Comparison of ENCODE assay signal across 13 cellular contexts in genomic region chr3:190076138-190076537, GRCh38. TPM values are rescaled to one million over a fixed set of nuclear protein-coding genes. Genes with fewer than 3 reads are reported as not detected.
DNase-seq lines count a peak whose midpoint lies in the region; TF ChIP-seq lines count a peak whose summit lies in the region.
"Had no signal": no experiment of that assay in that cellular context is flagged by ENCODE, and none has a peak within 500 bp of the region (broad histone marks: within the 10 kb centered on the region; RNA-seq: fewer than 3 reads in every experiment).

No MANE protein-coding gene starts in this region.

- no peaks in the 10 kb centered on the region for H3K79me2 ChIP-seq in PC-9 (ENCODE audit: low read depth)
- H3K79me2 ChIP-seq in mesendoderm (ENCODE audit: control insufficient read depth, insufficient read depth, low read length), result peaks cover 22% of the 10 kb centered on the region

- H3K4ac ChIP-seq in mesendoderm (ENCODE audit: low read depth, low read length), result no peak overlapping the region

- no peak overlapping the region for H3K27ac Mint-ChIP-seq in endodermal cell
- H3K27ac Mint-ChIP-seq: activated naive CD4-positive, alpha-beta T cell treated with anti-CD3 and anti-CD28 coated beads, Interleukin-2, amount 50 U/mL, for 24 hours had no signal

- H3K36me3 ChIP-seq in PC-9 (ENCODE audit: low read depth) (no peaks in the 10 kb centered on the region), endodermal cell (ENCODE audit: control insufficient read depth, insufficient read depth, low read length) (peaks cover 70% of the 10 kb centered on the region), mesendoderm (ENCODE audit: control insufficient read depth, insufficient read depth, low read length) (no peaks in the 10 kb centered on the region), uterus (no peaks in the 10 kb centered on the region)

- no peak overlapping the region for H3K9ac ChIP-seq in endodermal cell (ENCODE audit: extremely low read depth, low read length, poor library complexity, severe bottlenecking)
- no peak overlapping the region for H3K9ac ChIP-seq in mesendoderm (ENCODE audit: low read length)

- H3K27ac ChIP-seq in PC-9 (peak overlapping the region; percentile 64), endodermal cell (ENCODE audit: low read depth, low read length) (peak overlapping the region; percentile 97), mesendoderm (ENCODE audit: low read depth, low read length) (no peak overlapping the region), uterus (peak overlapping the region; percentile 49 to 65)

- peak overlapping the region; percentile 92 for H3K18ac ChIP-seq in mesendoderm (ENCODE audit: low read length)

- DNase-seq in PC-9 (no peak), endodermal cell (no peak), mesendoderm (no peak), uterus (no peak), NCI-H226 (no peak), GM10266 (ENCODE audit: extremely low spot score) (no peak)
- DNase-seq in activated CD8-positive, alpha-beta memory T cell treated with anti-CD3 and anti-CD28 coated beads, Interleukin-2, amount 50 U/mL, for 48 hours, result no peak
- DNase-seq: Calu3, MV-4-11, NCI-H446, Right ventricle myocardium superior had no signal

- peaks cover 19% of the 10 kb centered on the region for H3F3A ChIP-seq in PC-9 (ENCODE audit: insufficient read depth, low read depth)

- H3K27me3 ChIP-seq in PC-9 (ENCODE audit: insufficient read depth, low read depth) (no peaks in the 10 kb centered on the region), endodermal cell (ENCODE audit: control insufficient read depth, insufficient read depth, low read length, poor library complexity, severe bottlenecking) (no peaks in the 10 kb centered on the region), mesendoderm (ENCODE audit: insufficient read depth, low read length, poor library complexity) (no peaks in the 10 kb centered on the region), uterus (no peaks in the 10 kb centered on the region)

- H2AK5ac ChIP-seq in mesendoderm (ENCODE audit: low read length), result no peak overlapping the region

- H3K4me1 ChIP-seq in PC-9 (replicated peaks; ENCODE audit: insufficient read depth) (peaks cover 27% of the 10 kb centered on the region), endodermal cell (ENCODE audit: control insufficient read depth, insufficient read depth, low read length) (peaks cover 15% of the 10 kb centered on the region), mesendoderm (ENCODE audit: control insufficient read depth, low read depth, low read length) (peaks cover 9% of the 10 kb centered on the region), uterus (no peaks in the 10 kb centered on the region)

- no peak overlapping the region for H2AFZ ChIP-seq in PC-9

- H3K9me3 Mint-ChIP-seq in endodermal cell, result no peaks in the 10 kb centered on the region
- H3K9me3 Mint-ChIP-seq: activated naive CD4-positive, alpha-beta T cell treated with anti-CD3 and anti-CD28 coated beads, Interleukin-2, amount 50 U/mL, for 24 hours had no signal

- CTCF ChIA-PET in PC-9 (lab: Charles Lee), result interaction anchor here (0.6 kb wide), 2 partner anchors 16 to 348 kb away, joined by 4 to 10 read pairs; no protein-coding TSS in a partner anchor

- H3K56ac ChIP-seq in mesendoderm (ENCODE audit: low read length), result no peak overlapping the region

- no peaks in the 10 kb centered on the region for H3K9me3 ChIP-seq in PC-9 (ENCODE audit: insufficient read depth, low read depth)
- H3K9me3 ChIP-seq in endodermal cell (ENCODE audit: control insufficient read depth, low read length), result no peaks in the 10 kb centered on the region
- no peaks in the 10 kb centered on the region for H3K9me3 ChIP-seq in uterus

- no TSS peak for BruUV-seq in PC-9 (replicated peaks; lab: Mats Ljungman, UMichigan)

- no peak overlapping the region for H2BK120ac ChIP-seq in mesendoderm (ENCODE audit: low read depth, low read length)

- POLR2A ChIA-PET in PC-9 (lab: Charles Lee; ENCODE audit: unreplicated experiment), result interaction anchor here (0.6 kb wide), 1 partner anchor 8 kb away, joined by 3 read pairs; no protein-coding TSS in a partner anchor

- H3K4me2 ChIP-seq in PC-9 (peak overlapping the region; percentile 50), mesendoderm (ENCODE audit: low read length) (no peak overlapping the region)

- no peak overlapping the region for H2BK5ac ChIP-seq in mesendoderm (ENCODE audit: low read length)

- peaks cover 17% of the 10 kb centered on the region for H3K36me3 Mint-ChIP-seq in endodermal cell (ENCODE audit: low read depth)
- H3K36me3 Mint-ChIP-seq: activated naive CD4-positive, alpha-beta T cell treated with anti-CD3 and anti-CD28 coated beads, Interleukin-2, amount 50 U/mL, for 24 hours had no signal

- no peak overlapping the region for H4K5ac ChIP-seq in mesendoderm (ENCODE audit: low read length)

- H3K9me2 ChIP-seq in PC-9 (ENCODE audit: insufficient read depth), result no peaks in the 10 kb centered on the region

- no peak for TF ChIP-seq POLR2A in uterus (IDR thresholded peaks at IDR 0.05)

- peaks cover 27% of the 10 kb centered on the region for H3K4me1 Mint-ChIP-seq in endodermal cell
- H3K4me1 Mint-ChIP-seq: activated naive CD4-positive, alpha-beta T cell treated with anti-CD3 and anti-CD28 coated beads, Interleukin-2, amount 50 U/mL, for 24 hours had no signal

- intact Hi-C loops in PC-9 (cut with micrococcal nuclease; ENCODE audit: unreplicated experiment) (loop anchor here (2.0 to 5.0 kb wide), 3 partner anchors 21 to 41 kb away; no protein-coding TSS in a partner anchor), uterus (cut with DNase I; ENCODE audit: low total_unique reads) (no loop called here)

- H4K8ac ChIP-seq in mesendoderm (ENCODE audit: low read depth, low read length), result no peak overlapping the region

- no peak overlapping the region for H3K23ac ChIP-seq in mesendoderm (ENCODE audit: low read length)

- TF ChIP-seq CTCF in PC-9 (conservative IDR thresholded peaks at IDR 0.05) (no peak), endodermal cell (conservative IDR thresholded peaks at IDR 0.05) (no peak), uterus (IDR thresholded peaks at IDR 0.05) (no peak), GM10266 (IDR thresholded peaks at IDR 0.05; ENCODE audit: control insufficient read depth, insufficient read depth, low read depth, missing control alignments) (no peak)

- H3K79me1 ChIP-seq in mesendoderm (ENCODE audit: low read length), result peaks cover 8% of the 10 kb centered on the region

- no peaks in the 10 kb centered on the region for H3K27me3 Mint-ChIP-seq in endodermal cell (ENCODE audit: insufficient read depth)

- no peak overlapping the region for H2BK15ac ChIP-seq in mesendoderm (replicated peaks; ENCODE audit: low read depth)

- H3K4me3 ChIP-seq in PC-9 (no peak overlapping the region), endodermal cell (ENCODE audit: low read length) (no peak overlapping the region), mesendoderm (ENCODE audit: low read length) (no peak overlapping the region), uterus (no peak overlapping the region)

- no peak overlapping the region for H3K4me3 Mint-ChIP-seq in endodermal cell
- H3K4me3 Mint-ChIP-seq: activated naive CD4-positive, alpha-beta T cell treated with anti-CD3 and anti-CD28 coated beads, Interleukin-2, amount 50 U/mL, for 24 hours had no signal

- no peaks in the 10 kb centered on the region for H4K20me1 ChIP-seq in PC-9 (ENCODE audit: insufficient read depth)

RNA-seq across cellular contexts. Expression of gene P3H2, which starts 44.6 kb away (rescaled TPM):
- total RNA-seq in PC-9 (2021), result 20.9 and 26.2 TPM in 2 replicates
- total RNA-seq in endodermal cell, result 100 to 1,000 TPM; 285 to 322 TPM
- 70.3 TPM for polyA plus RNA-seq in endodermal cell (2013, experiment 1 of 2)
- polyA plus RNA-seq in endodermal cell (2013, experiment 2 of 2), result 93.2 TPM
- 45.6 TPM for polyA plus RNA-seq in mesendoderm (2013, experiment 1 of 2)
- polyA plus RNA-seq in mesendoderm (2013, experiment 2 of 2), result 41.5 TPM
- total RNA-seq in uterus, result 100 to 1,000 TPM in 1 of 4 donors, 10 to 100 TPM in 3; 12.6 to 441 (median 30.6) TPM
- total RNA-seq: activated CD8-positive, alpha-beta memory T cell treated with anti-CD3 and anti-CD28 coated beads for 36 hours had no signal
